ENCODE assay signal across 17 cellular contexts in the genomic region with DNA sequence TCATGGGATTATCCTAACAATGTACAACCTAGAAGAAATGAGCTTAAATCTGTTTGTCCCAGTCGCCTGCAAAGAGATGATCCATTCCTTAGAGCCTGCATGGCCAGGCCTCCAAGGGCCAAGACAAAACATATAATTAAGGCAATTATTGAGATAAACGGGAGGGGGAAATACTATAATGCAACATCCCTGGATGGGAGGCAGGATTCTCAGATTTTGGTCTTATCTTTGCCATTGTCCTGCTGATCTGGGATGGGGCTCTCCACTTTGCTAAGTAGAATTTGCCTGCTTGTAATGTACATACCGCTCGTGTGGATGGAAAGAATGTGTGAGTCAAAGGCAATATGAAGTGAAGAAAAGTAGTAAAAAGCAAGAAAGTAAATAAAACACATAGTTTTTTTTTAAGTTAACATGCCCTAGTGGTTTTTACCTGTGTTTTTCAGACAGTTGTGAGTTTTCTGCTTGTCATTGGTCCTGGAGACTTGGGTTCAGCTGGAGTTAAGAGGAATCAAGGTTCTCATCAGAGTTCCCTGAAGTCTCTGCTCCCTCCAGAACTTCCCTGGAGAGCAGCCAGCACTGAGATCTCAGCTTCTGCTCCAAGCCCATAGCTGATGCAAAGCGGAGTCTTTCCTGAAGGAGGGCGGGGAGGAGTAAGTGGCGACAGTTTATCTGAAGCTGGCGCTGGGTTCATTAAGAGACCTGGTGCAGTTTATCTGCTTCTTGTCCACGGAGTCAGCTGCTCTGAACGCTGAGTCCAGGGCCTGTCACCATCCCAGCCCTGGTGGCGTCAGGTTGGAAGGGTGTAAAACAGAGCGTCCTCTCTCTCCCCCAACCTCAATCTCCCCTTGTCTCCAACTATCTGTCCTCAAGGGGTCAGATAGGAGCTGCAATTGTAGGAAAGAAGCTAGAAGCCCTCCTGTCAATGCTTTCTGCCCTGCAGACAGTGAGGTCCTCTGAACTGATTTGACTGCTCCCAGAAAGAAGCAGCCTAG. TPM values are rescaled to one million over a fixed set of nuclear protein-coding genes. Genes with fewer than 3 reads are reported as not detected.
A peak's percentile ranks its signal among the peaks of the same experiment; 100 is the strongest.
DNase-seq lines count a peak whose midpoint lies in the region; ATAC-seq and TF ChIP-seq lines count a peak whose summit lies in the region.
"Had no signal": no experiment of that assay in that cellular context is flagged by ENCODE, and none has a peak within 500 bp of the region (broad histone marks: within the 10 kb centered on the region; RNA-seq: fewer than 3 reads in every experiment).

No MANE protein-coding gene starts in this region.

- TF ChIP-seq POLR2A in transverse colon (IDR thresholded peaks at IDR 0.05), result no peak

- 0 out of 2 replicates have a peak, but pooled peaks have one; percentile 4 for TF ChIP-seq CTCF in WI38 (IDR thresholded peaks at IDR 0.05; ENCODE audit: low read depth, low read length)
- TF ChIP-seq CTCF in transverse colon (IDR thresholded peaks at IDR 0.05), result peak in 3 of 5 experiments; percentile 13 to 36 (median 15)

- no peaks in the 10 kb centered on the region for H3K27me3 ChIP-seq in transverse colon

- DNase-seq in NCI-H345 (lab: John Stamatoyannopoulos, UW), result peak; percentile 22
- no peak for DNase-seq in NCI-H345 treated with DMSO at 0.1 percent for 48 hours (lab: John Stamatoyannopoulos, UW; ENCODE audit: unreplicated experiment)
- peak; percentile 33 to 62 for DNase-seq in left colon
- DNase-seq in transverse colon, result peak; percentile 35
- no peak for DNase-seq in activated CD4-positive, alpha-beta memory T cell treated with anti-CD3 and anti-CD28 coated beads, Interleukin-2, amount 10 ng/mL, durations not matched to agents 7 days and 5 days
- DNase-seq: activated CD8-positive, alpha-beta memory T cell treated with anti-CD3 and anti-CD28 coated beads, Interleukin-2, amount 50 U/mL, for 48 hours; amniotic stem cell; DMS 273 treated with DMSO at 0.1 percent for 48 hours; Kasumi-1; mammary epithelial cell; NCI-H2171 had no signal

- no peak overlapping the region for H3K27ac Mint-ChIP-seq in activated CD4-positive, alpha-beta memory T cell treated with anti-CD3 and anti-CD28 coated beads, Interleukin-2, amount 10 ng/mL, durations not matched to agents 7 days and 5 days

- H3K4me1 ChIP-seq in transverse colon, result peaks cover 0 to 18% (median 6%) of the 10 kb centered on the region in 4 donors

- 61 to 85% methylated on average over 4 to 12 of the region's 12 CpGs for WGBS in transverse colon (ENCODE audit: low coverage in 1 of 2), 2 donors

- no peak overlapping the region for H3K4me3 Mint-ChIP-seq in activated CD4-positive, alpha-beta memory T cell treated with anti-CD3 and anti-CD28 coated beads, Interleukin-2, amount 10 ng/mL, durations not matched to agents 7 days and 5 days

- intact Hi-C loops in left colon (cut with DNase I, micrococcal nuclease), result no loop called here
- intact Hi-C loops in transverse colon (cut with DNase I; ENCODE audit: low total_unique reads), result no loop called here

- H3K9me3 Mint-ChIP-seq in activated CD4-positive, alpha-beta memory T cell treated with anti-CD3 and anti-CD28 coated beads, Interleukin-2, amount 10 ng/mL, durations not matched to agents 7 days and 5 days, result no peaks in the 10 kb centered on the region

- no peaks in the 10 kb centered on the region for H3K36me3 Mint-ChIP-seq in activated CD4-positive, alpha-beta memory T cell treated with anti-CD3 and anti-CD28 coated beads, Interleukin-2, amount 10 ng/mL, durations not matched to agents 7 days and 5 days (ENCODE audit: low read depth)

- no peaks in the 10 kb centered on the region for H3K36me3 ChIP-seq in transverse colon

- in situ Hi-C loops in transverse colon (cut with MboI; ENCODE audit: low pct_ligation_motif_present in 1 of 4, low pct_unique_long_range_greater_than_20kb in 1 of 4, low sequenced_read_pairs in 3 of 4), result no loop called here

- POLR2A ChIA-PET in activated CD4-positive, alpha-beta memory T cell treated with anti-CD3 and anti-CD28 coated beads, Interleukin-2, amount 10 ng/mL, durations not matched to agents 7 days and 5 days (lab: Charles Lee), result interaction anchor here (1.0 to 1.2 kb wide), 3 partner anchors 8 to 73 kb away, joined by 3 to 5 read pairs (median 3); no protein-coding TSS in a partner anchor

- peaks cover 37% of the 10 kb centered on the region for H3K27me3 Mint-ChIP-seq in activated CD4-positive, alpha-beta memory T cell treated with anti-CD3 and anti-CD28 coated beads, Interleukin-2, amount 10 ng/mL, durations not matched to agents 7 days and 5 days

- peaks cover 18% of the 10 kb centered on the region for H3K4me1 Mint-ChIP-seq in activated CD4-positive, alpha-beta memory T cell treated with anti-CD3 and anti-CD28 coated beads, Interleukin-2, amount 10 ng/mL, durations not matched to agents 7 days and 5 days

- ATAC-seq in left colon, result no peak
- no peak for ATAC-seq in GM19452 (IDR thresholded peaks at IDR 0.05; ENCODE audit: unreplicated experiment)
- no peak for ATAC-seq in HG03280 (IDR thresholded peaks at IDR 0.05; ENCODE audit: unreplicated experiment)

- no peak for TF ChIP-seq EP300 in transverse colon (IDR thresholded peaks at IDR 0.05; ENCODE audit: low read depth)

- no peaks in the 10 kb centered on the region for H3K9me3 ChIP-seq in transverse colon

- H3K27ac ChIP-seq in transverse colon, result peak overlapping the region; percentile 8 to 54 (median 42)

- CTCF ChIA-PET in activated CD4-positive, alpha-beta memory T cell treated with anti-CD3 and anti-CD28 coated beads, Interleukin-2, amount 10 ng/mL, durations not matched to agents 7 days and 5 days (lab: Charles Lee), result interaction anchor here (0.7 to 1.6 kb wide), 5 partner anchors 8 to 77 kb away, joined by 3 to 6 read pairs (median 3); no protein-coding TSS in a partner anchor

- H3K4me3 ChIP-seq in WI38 (ENCODE audit: low read depth, low read length) (no peak overlapping the region), transverse colon (no peak overlapping the region)

RNA-seq across cellular contexts. Expression of a gene that starts 30.1 kb away (rescaled TPM):
- not detected for total RNA-seq in left colon
- not detected for total RNA-seq in transverse colon
- not detected for total RNA-seq in activated CD4-positive, alpha-beta memory T cell treated with anti-CD3 and anti-CD28 coated beads, Interleukin-2, amount 10 ng/mL, durations not matched to agents 7 days and 5 days
- total RNA-seq: A673, glomerular endothelial cell, mammary epithelial cell, temporal lobe had no signal

RNA-seq across cellular contexts. Expression of a gene that starts 44.2 kb away (rescaled TPM):
- total RNA-seq in left colon (1 to 10 TPM; 2.5 to 7.0 TPM), transverse colon (10 to 100 TPM in 3 of 4 donors, not detected in 1; 13.5 to 93.9 (median 13.8) TPM)
- 10 to 100 TPM; 20.3 to 20.9 TPM for total RNA-seq in activated CD4-positive, alpha-beta memory T cell treated with anti-CD3 and anti-CD28 coated beads, Interleukin-2, amount 10 ng/mL, durations not matched to agents 7 days and 5 days
- total RNA-seq: temporal lobe had no signal

Comparison
In these comparisons a context has a peak if more than half of its experiments do, and no peak if none do; other contexts are left out.
1. DNase-seq: peak in NCI-H345 (single experiment), left colon (2 of 2) and transverse colon (single experiment); none in NCI-H345 treated with DMSO at 0.1 percent for 48 hours (single experiment) and activated CD4-positive, alpha-beta memory T cell treated with anti-CD3 and anti-CD28 coated beads, Interleukin-2, amount 10 ng/mL, durations not matched to agents 7 days and 5 days (single experiment).